Comparison of ENCODE assay signal across 20 cellular contexts in the genomic region with DNA sequence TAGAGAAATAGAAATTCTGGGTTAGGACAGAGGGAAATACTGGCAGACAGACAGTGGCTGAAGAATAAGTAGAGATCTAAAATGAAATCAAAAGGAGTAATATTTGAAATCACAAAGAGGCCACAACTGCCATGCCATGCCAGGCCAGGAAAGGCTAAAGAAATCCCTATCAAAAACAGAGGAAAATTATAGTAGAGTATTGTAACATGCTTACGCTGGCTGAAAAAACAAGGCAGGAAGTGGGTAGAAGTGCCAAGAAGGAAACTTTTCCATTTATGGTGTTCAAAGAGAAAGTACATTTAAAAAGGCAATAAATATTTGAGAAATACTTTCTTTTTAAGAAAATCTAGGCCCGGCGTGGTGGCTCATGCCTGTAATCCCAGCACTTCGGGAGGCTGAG.
DNase-seq lines count a peak whose midpoint lies in the region; ATAC-seq and TF ChIP-seq lines count a peak whose summit lies in the region.
"Had no signal": no experiment of that assay in that cellular context is flagged by ENCODE, and none has a peak within 500 bp of the region (broad histone marks: within the 10 kb centered on the region; RNA-seq: fewer than 3 reads in every experiment).

No MANE protein-coding gene starts in this region.

- H3K36me3 Mint-ChIP-seq in CD4-positive, alpha-beta T cell (ENCODE audit: low read depth), result peaks cover 5% of the 10 kb centered on the region
- peaks cover 14% of the 10 kb centered on the region for H3K36me3 Mint-ChIP-seq in activated naive CD8-positive, alpha-beta T cell
- H3K36me3 Mint-ChIP-seq in naive thymus-derived CD4-positive, alpha-beta T cell, result peaks cover 0 to 19% (median 10%) of the 10 kb centered on the region in 5 donors

- no peaks in the 10 kb centered on the region for H3K9me3 Mint-ChIP-seq in CD4-positive, alpha-beta T cell
- H3K9me3 Mint-ChIP-seq in activated naive CD8-positive, alpha-beta T cell (ENCODE audit: low read depth), result no peaks in the 10 kb centered on the region
- no peaks in the 10 kb centered on the region for H3K9me3 Mint-ChIP-seq in naive thymus-derived CD4-positive, alpha-beta T cell
- H3K9me3 Mint-ChIP-seq: brain had no signal

- H3K4me2 ChIP-seq in DND-41 (ENCODE audit: insufficient read depth, low read length), result 0 out of 2 replicates have a peak overlapping the region, but pooled peaks have one; percentile 0
- H3K4me2 ChIP-seq: smooth muscle cell had no signal

- no peaks in the 10 kb centered on the region for H3K79me2 ChIP-seq in DND-41 (ENCODE audit: insufficient read depth, low read length)

- H3K27me3 ChIP-seq in CD4-positive, alpha-beta T cell (ENCODE audit: control insufficient read depth, insufficient read depth, low read length), result no peaks in the 10 kb centered on the region
- H3K27me3 ChIP-seq in DND-41 (ENCODE audit: insufficient read depth, low read length, poor library complexity), result no peaks in the 10 kb centered on the region
- no peaks in the 10 kb centered on the region for H3K27me3 ChIP-seq in naive thymus-derived CD4-positive, alpha-beta T cell (ENCODE audit: control insufficient read depth in 2 of 2, insufficient read depth in 2 of 2, low read length in 2 of 2)
- H3K27me3 ChIP-seq: transverse colon had no signal

- H3K9me3 ChIP-seq in CD4-positive, alpha-beta T cell (ENCODE audit: control insufficient read depth, low read length), result no peaks in the 10 kb centered on the region
- no peaks in the 10 kb centered on the region for H3K9me3 ChIP-seq in DND-41 (ENCODE audit: insufficient read depth, low read length, severe bottlenecking)
- H3K9me3 ChIP-seq in naive thymus-derived CD4-positive, alpha-beta T cell (ENCODE audit: control insufficient read depth in 2 of 3, low read length in 3 of 3), result no peaks in the 10 kb centered on the region
- H3K9me3 ChIP-seq: Caco-2, transverse colon had no signal

- H3K27me3 Mint-ChIP-seq in CD4-positive, alpha-beta T cell, result no peaks in the 10 kb centered on the region
- H3K27me3 Mint-ChIP-seq in activated naive CD8-positive, alpha-beta T cell, result no peaks in the 10 kb centered on the region
- no peaks in the 10 kb centered on the region for H3K27me3 Mint-ChIP-seq in naive thymus-derived CD4-positive, alpha-beta T cell
- H3K27me3 Mint-ChIP-seq: brain had no signal

- no peak overlapping the region for H3K4me3 ChIP-seq in DND-41 (ENCODE audit: low read depth in 1 of 2, low read length in 2 of 2)
- H3K4me3 ChIP-seq in naive thymus-derived CD4-positive, alpha-beta T cell (ENCODE audit: low read length), result no peak overlapping the region
- H3K4me3 ChIP-seq: smooth muscle cell, transverse colon had no signal

- no peak overlapping the region for H2AFZ ChIP-seq in DND-41 (ENCODE audit: low read depth, low read length)

- DNase-seq in CD4-positive, alpha-beta T cell, result no peak
- peak; percentile 17 for DNase-seq in DND-41
- DNase-seq in naive thymus-derived CD4-positive, alpha-beta T cell, result peak in 6 of 9 donors; percentile 4 to 36 (median 27)
- no peak for DNase-seq in stimulated activated CD4-positive, alpha-beta T cell treated with anti-CD3 and anti-CD28 coated beads, Interleukin-2, amount 100 ng/mL, for 48 hours
- DNase-seq: Caco-2; EL; GOT3; NCI-H1092; NCI-H1930; NCI-H2227 treated with DMSO at 0.1 percent for 48 hours; occipital lobe; OCI-M1; stimulated activated CD4-positive, alpha-beta T cell treated with anti-CD3 and anti-CD28 coated beads, Interleukin-4, amount 100 ng/mL, for 1 hour; stimulated activated naive CD4-positive, alpha-beta T cell treated with Interleukin-2 at 50 U/mL for 16 hours; transverse colon had no signal

- H4K20me1 ChIP-seq in DND-41 (ENCODE audit: insufficient read depth, low read length), result no peaks in the 10 kb centered on the region

- peak; percentile 34 for ATAC-seq in CD4-positive, alpha-beta T cell (ENCODE audit: poor library complexity)
- ATAC-seq in DND-41 (ENCODE audit: insufficient read depth, low read depth) (peak; percentile 78), HG03571 (IDR thresholded peaks at IDR 0.05; ENCODE audit: unreplicated experiment) (no peak), GM21367 (IDR thresholded peaks at IDR 0.05; ENCODE audit: unreplicated experiment) (no peak)
- no peak for ATAC-seq in naive thymus-derived CD4-positive, alpha-beta T cell

- H3K27ac ChIP-seq in CD4-positive, alpha-beta T cell (ENCODE audit: low read depth, low read length), result no peak overlapping the region
- H3K27ac ChIP-seq in DND-41 (ENCODE audit: low read length), result peak overlapping the region; percentile 7
- no peak overlapping the region for H3K27ac ChIP-seq in naive thymus-derived CD4-positive, alpha-beta T cell (ENCODE audit: low read depth, low read length)
- H3K27ac ChIP-seq: transverse colon had no signal

- H3K4me1 Mint-ChIP-seq in CD4-positive, alpha-beta T cell (ENCODE audit: low read depth), result peaks cover 8% of the 10 kb centered on the region
- H3K4me1 Mint-ChIP-seq in activated naive CD8-positive, alpha-beta T cell (ENCODE audit: low read depth), result peaks cover 16% of the 10 kb centered on the region
- H3K4me1 Mint-ChIP-seq in naive thymus-derived CD4-positive, alpha-beta T cell, result peaks cover 0 to 20% (median 10%) of the 10 kb centered on the region in 7 donors
- H3K4me1 Mint-ChIP-seq: brain had no signal

- peak overlapping the region; percentile 25 for H3K27ac Mint-ChIP-seq in CD4-positive, alpha-beta T cell
- H3K27ac Mint-ChIP-seq in activated naive CD8-positive, alpha-beta T cell, result peak overlapping the region; percentile 86
- H3K27ac Mint-ChIP-seq in naive thymus-derived CD4-positive, alpha-beta T cell, result peak overlapping the region in 8 of 9 donors; percentile 3 to 76 (median 52)
- H3K27ac Mint-ChIP-seq: brain had no signal

- CTCF ChIA-PET in CD4-positive, alpha-beta T cell (lab: Charles Lee), result no interaction called here
- CTCF ChIA-PET in naive thymus-derived CD4-positive, alpha-beta T cell (lab: Charles Lee), result no interaction called here

- H3K9ac ChIP-seq in DND-41 (ENCODE audit: low read depth, low read length), result no peak overlapping the region

- intact Hi-C loops in CD4-positive, alpha-beta T cell (cut with DNase I, micrococcal nuclease), result no loop called here
- intact Hi-C loops in naive thymus-derived CD4-positive, alpha-beta T cell (cut with micrococcal nuclease), result no loop called here

- peaks cover 9% of the 10 kb centered on the region for H3K4me1 ChIP-seq in DND-41 (ENCODE audit: insufficient read depth, low read length)
- peaks cover 6 to 9% of the 10 kb centered on the region in 2 donors for H3K4me1 ChIP-seq in naive thymus-derived CD4-positive, alpha-beta T cell (ENCODE audit: control insufficient read depth in 2 of 2, insufficient read depth in 2 of 2, low read length in 2 of 2)
- H3K4me1 ChIP-seq: Caco-2 had no signal

- H3K4me3 Mint-ChIP-seq in CD4-positive, alpha-beta T cell, result peak overlapping the region; percentile 5
- H3K4me3 Mint-ChIP-seq in activated naive CD8-positive, alpha-beta T cell, result peak overlapping the region; percentile 65
- H3K4me3 Mint-ChIP-seq in naive thymus-derived CD4-positive, alpha-beta T cell, result peak overlapping the region in 9 of 10 donors; percentile 36 to 80 (median 61)
- H3K4me3 Mint-ChIP-seq: brain had no signal

- POLR2A ChIA-PET in CD4-positive, alpha-beta T cell (lab: Charles Lee), result interaction anchor here (0.7 kb wide), 1 partner anchor 400 kb away, joined by 3 read pairs; no protein-coding TSS in a partner anchor
- POLR2A ChIA-PET in naive thymus-derived CD4-positive, alpha-beta T cell (lab: Charles Lee), result no interaction called here

- peaks cover 5% of the 10 kb centered on the region; the same call in 1 of the 2 replicates for H3K36me3 ChIP-seq in DND-41 (ENCODE audit: insufficient read depth, low read length)
- no peaks in the 10 kb centered on the region for H3K36me3 ChIP-seq in naive thymus-derived CD4-positive, alpha-beta T cell (ENCODE audit: control insufficient read depth in 2 of 3, insufficient read depth in 3 of 3, low read length in 3 of 3)
- H3K36me3 ChIP-seq: transverse colon had no signal

- TF ChIP-seq CTCF in CD4-positive, alpha-beta T cell (IDR thresholded peaks at IDR 0.05), result no peak
- TF ChIP-seq CTCF in DND-41 (IDR thresholded peaks at IDR 0.05; ENCODE audit: borderline replicate concordance, extremely low read depth, low read length, poor library complexity, severe bottlenecking), result no peak

Comparison
In these comparisons a context has a peak if more than half of its experiments do, and no peak if none do; other contexts are left out.
1. ATAC-seq: peak in CD4-positive, alpha-beta T cell (single experiment) and DND-41 (single experiment); none in naive thymus-derived CD4-positive, alpha-beta T cell (single experiment), HG03571 (single experiment) and GM21367 (single experiment).
2. DNase-seq: peak in DND-41 (single experiment) and naive thymus-derived CD4-positive, alpha-beta T cell (6 of 9); none in CD4-positive, alpha-beta T cell (0 of 10) and stimulated activated CD4-positive, alpha-beta T cell treated with anti-CD3 and anti-CD28 coated beads, Interleukin-2, amount 100 ng/mL, for 48 hours (0 of 2).
3. H3K27ac Mint-ChIP-seq: peak in every context shown above with its lines; median percentile 86 in activated naive CD8-positive, alpha-beta T cell; 52 in naive thymus-derived CD4-positive, alpha-beta T cell; 25 in CD4-positive, alpha-beta T cell.
4. H3K4me3 Mint-ChIP-seq: peak in every context shown above with its lines; median percentile 65 in activated naive CD8-positive, alpha-beta T cell; 61 in naive thymus-derived CD4-positive, alpha-beta T cell; 5 in CD4-positive, alpha-beta T cell.